In the genomic region with DNA sequence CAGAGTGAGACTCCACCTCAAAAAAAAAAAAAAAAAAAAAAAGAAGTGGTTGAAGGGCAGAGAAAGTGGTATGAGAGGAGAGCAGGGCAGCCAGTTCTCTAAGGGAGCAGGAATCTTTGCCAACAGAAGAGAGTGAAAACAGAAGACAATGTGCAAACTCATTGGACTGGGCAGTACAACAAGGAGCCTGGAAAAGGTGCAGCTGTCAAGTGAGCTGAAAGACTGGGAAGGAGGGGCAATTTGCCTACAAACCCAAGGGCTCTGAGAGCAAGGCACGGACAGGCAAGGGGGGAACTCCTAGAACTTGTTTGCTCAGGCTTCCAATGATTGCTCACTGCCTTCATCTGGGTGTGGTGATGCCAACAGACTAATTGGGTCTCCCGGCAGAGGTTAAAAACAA, we compare ENCODE assay signal across 13 cellular contexts. TPM values are rescaled to one million over a fixed set of nuclear protein-coding genes. Genes with fewer than 3 reads are reported as not detected.
DNase-seq lines count a peak whose midpoint lies in the region; ATAC-seq and TF ChIP-seq lines count a peak whose summit lies in the region.
"Had no signal": no experiment of that assay in that cellular context is flagged by ENCODE, and none has a peak within 500 bp of the region (broad histone marks: within the 10 kb centered on the region; RNA-seq: fewer than 3 reads in every experiment).

No MANE protein-coding gene starts in this region.

- TF ChIP-seq POLR2A in uterus (IDR thresholded peaks at IDR 0.05): no peak

- H3K23ac ChIP-seq in trophoblast cell (ENCODE audit: low read length): no peak overlapping the region

- ATAC-seq in CD8-positive, alpha-beta T cell: no peak
- ATAC-seq in foreskin keratinocyte (peak; percentile 53), GM19397 (IDR thresholded peaks at IDR 0.05; ENCODE audit: unreplicated experiment) (no peak)

- no peak for TF ChIP-seq CTCF in CD8-positive, alpha-beta T cell (IDR thresholded peaks at IDR 0.05)
- TF ChIP-seq CTCF in foreskin keratinocyte (conservative IDR thresholded peaks at IDR 0.05) (no peak), uterus (IDR thresholded peaks at IDR 0.05) (no peak), GM13976 (IDR thresholded peaks at IDR 0.05; ENCODE audit: borderline replicate concordance, control extremely low read depth, extremely low read depth, insufficient read depth, missing control alignments) (no peak)

- H3K4me1 ChIP-seq in CD8-positive, alpha-beta T cell (ENCODE audit: insufficient read depth, low read length): no peaks in the 10 kb centered on the region
- H3K4me1 ChIP-seq in foreskin keratinocyte: peaks cover 16% of the 10 kb centered on the region
- H3K4me1 ChIP-seq in trophoblast cell (ENCODE audit: control insufficient read depth in 1 of 2, insufficient read depth in 2 of 2, low read length in 2 of 2): peaks cover 3 to 6% of the 10 kb centered on the region in 2 experiments
- peaks cover 0 to 13% of the 10 kb centered on the region in 2 donors for H3K4me1 ChIP-seq in uterus
- H3K4me1 ChIP-seq: HAP-1 had no signal

- peaks cover 9% of the 10 kb centered on the region for H3K79me2 ChIP-seq in trophoblast cell (ENCODE audit: control insufficient read depth, insufficient read depth, low read length, poor library complexity)

- H2BK5ac ChIP-seq in trophoblast cell (ENCODE audit: low read depth, low read length, poor library complexity): no peak overlapping the region

- in situ Hi-C loops in GM13976 (cut with MboI; ENCODE audit: low sequenced_read_pairs, unreplicated experiment): no loop called here

- H3K36me3 ChIP-seq in CD8-positive, alpha-beta T cell (ENCODE audit: insufficient read depth, low read length): peaks cover 24% of the 10 kb centered on the region
- H3K36me3 ChIP-seq in trophoblast cell (ENCODE audit: control insufficient read depth in 1 of 2, insufficient read depth in 2 of 2, low read length in 2 of 2) (peaks cover 17 to 31% of the 10 kb centered on the region in 2 experiments), uterus (no peaks in the 10 kb centered on the region)

- peaks cover 28% of the 10 kb centered on the region for H3K4me1 Mint-ChIP-seq in CD8-positive, alpha-beta T cell (ENCODE audit: low read depth)

- H3K4me3 ChIP-seq in CD8-positive, alpha-beta T cell (ENCODE audit: low read depth, low read length): no peak overlapping the region
- H3K4me3 ChIP-seq in trophoblast cell (ENCODE audit: low read depth, low read length) (no peak overlapping the region), uterus (no peak overlapping the region)
- H3K4me3 ChIP-seq: HAP-1 had no signal

- no CpG with 5 or more reads among the region's 2 CpGs for WGBS in trophoblast cell (ENCODE audit: extremely low coverage, insufficient coverage, insufficient read length)

- no peak overlapping the region for H2AK5ac ChIP-seq in trophoblast cell (ENCODE audit: low read length)

- no peaks in the 10 kb centered on the region for H3K27me3 Mint-ChIP-seq in CD8-positive, alpha-beta T cell (ENCODE audit: low read depth)

- no peak overlapping the region for H3K14ac ChIP-seq in trophoblast cell (ENCODE audit: low read length)

- H4K91ac ChIP-seq in trophoblast cell (ENCODE audit: low read depth, low read length): no peak overlapping the region

- intact Hi-C loops in CD8-positive, alpha-beta T cell (cut with DNase I, micrococcal nuclease): no loop called here
- intact Hi-C loops in uterus (cut with DNase I; ENCODE audit: low total_unique reads): no loop called here

- peak overlapping the region; percentile 18 for H3K27ac Mint-ChIP-seq in CD8-positive, alpha-beta T cell

- H2BK120ac ChIP-seq in trophoblast cell (ENCODE audit: insufficient read depth, low read length, poor library complexity): no peak overlapping the region

- no peak overlapping the region for H3K18ac ChIP-seq in trophoblast cell (ENCODE audit: low read length)

- no peaks in the 10 kb centered on the region for H3K9me3 Mint-ChIP-seq in CD8-positive, alpha-beta T cell

- CTCF ChIA-PET in CD8-positive, alpha-beta T cell (lab: Charles Lee): no interaction called here

- no peak overlapping the region for H3K4me2 ChIP-seq in trophoblast cell (ENCODE audit: low read length)

- POLR2A ChIA-PET in CD8-positive, alpha-beta T cell (lab: Charles Lee): no interaction called here

- no peak overlapping the region for H2BK12ac ChIP-seq in trophoblast cell (ENCODE audit: low read length)

- peaks cover 52% of the 10 kb centered on the region for H3K36me3 Mint-ChIP-seq in CD8-positive, alpha-beta T cell

- H4K12ac ChIP-seq in trophoblast cell (ENCODE audit: low read depth, low read length): no peak overlapping the region

- H2AFZ ChIP-seq in trophoblast cell (ENCODE audit: insufficient read depth, low read length, poor library complexity): no peak overlapping the region

- no peak overlapping the region for H3K4me3 Mint-ChIP-seq in CD8-positive, alpha-beta T cell

- no peaks in the 10 kb centered on the region for H3K27me3 ChIP-seq in CD8-positive, alpha-beta T cell (ENCODE audit: insufficient read depth, low read length)
- H3K27me3 ChIP-seq in foreskin keratinocyte (no peaks in the 10 kb centered on the region), trophoblast cell (ENCODE audit: insufficient read depth, low read length) (no peaks in the 10 kb centered on the region), uterus (no peaks in the 10 kb centered on the region)

- no peak overlapping the region for H3K27ac ChIP-seq in CD8-positive, alpha-beta T cell (ENCODE audit: low read depth, low read length)
- H3K27ac ChIP-seq in foreskin keratinocyte: peak overlapping the region; percentile 27
- H3K27ac ChIP-seq in trophoblast cell (ENCODE audit: low read depth, low read length): no peak overlapping the region
- H3K27ac ChIP-seq in uterus: peak overlapping the region in 1 of 2 donors; percentile 56

- H3K9me3 ChIP-seq in CD8-positive, alpha-beta T cell (ENCODE audit: low read length): no peaks in the 10 kb centered on the region
- H3K9me3 ChIP-seq in trophoblast cell (ENCODE audit: insufficient read depth, low read depth, low read length): no peaks in the 10 kb centered on the region
- H3K9me3 ChIP-seq in uterus: no peaks in the 10 kb centered on the region
- H3K9me3 ChIP-seq: HAP-1 had no signal

- no peaks in the 10 kb centered on the region for H3K79me1 ChIP-seq in trophoblast cell (ENCODE audit: low read length)

- H3K9ac ChIP-seq in trophoblast cell (ENCODE audit: low read length): no peak overlapping the region

- H3K4ac ChIP-seq in trophoblast cell (ENCODE audit: low read depth, low read length): peak overlapping the region; percentile 78

- no peak for DNase-seq in CD8-positive, alpha-beta T cell
- DNase-seq in NCI-H69 (lab: John Stamatoyannopoulos, UW) (peak; percentile 71), foreskin keratinocyte (peak; percentile 29 to 65), trophoblast cell (no peak), uterus (no peak), GM13976 (ENCODE audit: low spot score) (no peak), OCI-M2 (lab: John Stamatoyannopoulos, UW; ENCODE audit: unreplicated experiment) (no peak)
- DNase-seq: activated CD4-positive, alpha-beta T cell treated with anti-CD3 and anti-CD28 coated beads for 4 hours; NCI-H1105 had no signal

- H4K8ac ChIP-seq in trophoblast cell (ENCODE audit: low read depth, low read length): no peak overlapping the region

RNA-seq across cellular contexts. Expression of gene ACTR1A, which starts 9.5 kb away (rescaled TPM):
- 10 to 100 TPM; 40.8 to 43.5 TPM for total RNA-seq in CD8-positive, alpha-beta T cell
- 132 and 133 TPM in 2 replicates for total RNA-seq in foreskin keratinocyte
- polyA plus RNA-seq in foreskin keratinocyte: 114 and 119 TPM in 2 replicates
- 75.7 and 77.7 TPM in 2 replicates for polyA plus RNA-seq in trophoblast cell (2013)
- 100 to 1,000 TPM in 1 of 4 donors, 10 to 100 TPM in 3; 38.7 to 106 (median 70.9) TPM for total RNA-seq in uterus

RNA-seq across cellular contexts. Expression of gene SUFU, which starts 10.8 kb away (rescaled TPM):
- 1 to 10 TPM; 3.9 to 4.2 TPM for total RNA-seq in CD8-positive, alpha-beta T cell
- 4.4 and 4.8 TPM in 2 replicates for total RNA-seq in foreskin keratinocyte
- 4.2 and 4.6 TPM in 2 replicates for polyA plus RNA-seq in foreskin keratinocyte
- polyA plus RNA-seq in trophoblast cell (2013): 13.3 and 14.2 TPM in 2 replicates
- 10 to 100 TPM in 2 of 4 donors, 1 to 10 TPM in 2; 2.8 to 20.7 (median 12.3) TPM for total RNA-seq in uterus

RNA-seq across cellular contexts. Expression of gene C10orf95, which starts 41.6 kb away (rescaled TPM):
- under 1 TPM; 0.31 to 0.35 TPM for total RNA-seq in CD8-positive, alpha-beta T cell
- total RNA-seq in foreskin keratinocyte (0.48 and 0.49 TPM in 2 replicates), uterus (under 1 TPM in 1 of 4 donors, not detected in 3; 0.21 TPM)
- polyA plus RNA-seq in foreskin keratinocyte: 0.67 and 0.78 TPM in 2 replicates
- polyA plus RNA-seq in trophoblast cell (2013): 17.4 and 19.7 TPM in 2 replicates
- total RNA-seq: fibroblast of villous mesenchyme, RPMI7951 had no signal

Comparison
In these comparisons a context has a peak if more than half of its experiments do, and no peak if none do; other contexts are left out.
1. DNase-seq: peak in NCI-H69 (single experiment) and foreskin keratinocyte (2 of 2); none in CD8-positive, alpha-beta T cell (0 of 7), trophoblast cell (0 of 2), uterus (0 of 2), GM13976 (single experiment) and OCI-M2 (single experiment).